ENCODE assay signal across 8 cellular contexts in the genomic region with DNA sequence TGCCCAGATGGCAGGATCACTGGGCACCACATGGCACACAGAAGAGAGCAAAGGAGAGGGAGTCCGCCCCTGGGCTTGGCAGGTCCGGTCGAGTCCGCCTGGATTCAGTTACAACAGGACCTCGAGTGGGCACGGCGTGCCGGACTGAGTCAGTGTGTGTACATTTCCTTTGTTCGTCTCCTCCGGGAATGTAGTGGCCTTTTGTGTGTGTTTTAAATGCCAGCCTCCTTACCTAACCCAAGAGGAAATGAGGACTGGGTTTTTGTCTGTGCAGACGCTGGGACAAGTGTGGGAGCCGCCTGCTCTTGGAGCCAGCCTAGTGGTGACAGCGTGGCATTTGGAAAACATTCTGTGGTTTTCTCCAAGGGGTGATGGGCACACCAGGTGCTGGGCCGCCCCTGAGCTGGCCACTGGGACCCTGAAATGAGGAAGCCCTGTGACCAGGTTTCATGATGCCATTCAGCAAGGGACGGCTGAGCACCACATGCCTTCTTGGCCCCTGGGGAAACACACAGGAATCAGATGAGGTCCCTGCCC. TPM values are rescaled to one million over a fixed set of nuclear protein-coding genes. Genes with fewer than 3 reads are reported as not detected.
A peak's percentile ranks its signal among the peaks of the same experiment; 100 is the strongest.
DNase-seq lines count a peak whose midpoint lies in the region; ATAC-seq and TF ChIP-seq lines count a peak whose summit lies in the region.

No MANE protein-coding gene starts in this region.

- in situ Hi-C loops in Panc1 (cut with HindIII; ENCODE audit: low pct_unique_long_range_greater_than_20kb, low sequenced_read_pairs): no loop called here

- H3K27ac ChIP-seq in Panc1 (ENCODE audit: low read length) (peak overlapping the region; percentile 87), esophagus squamous epithelium (peak overlapping the region; percentile 28 to 72 (median 44))

- H3K36me3 ChIP-seq in Panc1 (ENCODE audit: control insufficient read depth, insufficient read depth, low read length) (no peaks in the 10 kb centered on the region), esophagus squamous epithelium (peaks cover 0 to 7% (median 0%) of the 10 kb centered on the region in 3 donors)

- CTCF ChIA-PET in Panc1 (lab: Charles Lee): no interaction called here

- ATAC-seq in Panc1: peak; percentile 62
- ATAC-seq in GM18867 (IDR thresholded peaks at IDR 0.05; ENCODE audit: unreplicated experiment): no peak

- DNase-seq in H4 (ENCODE audit: low spot score) (peak; percentile 92), Panc1 (ENCODE audit: low read depth, low spot score) (no peak), esophagus squamous epithelium (lab: John Stamatoyannopoulos, UW) (no peak), retinal pigment epithelial cell (ENCODE audit: low read depth) (no peak), NCI-H187 treated with DMSO at 0.1 percent for 48 hours (lab: John Stamatoyannopoulos, UW) (no peak), NCI-H446 treated with DMSO at 0.1 percent for 48 hours (lab: John Stamatoyannopoulos, UW) (no peak)
- no peak for DNase-seq in activated CD4-positive, alpha-beta T cell treated with anti-CD3 and anti-CD28 coated beads, Interleukin-2, amount 50 U/mL, for 48 hours

- H3K4me3 ChIP-seq in Panc1 (ENCODE audit: low read depth in 2 of 2, low read length in 2 of 2): peak overlapping the region in 1 of 2 experiments; percentile 18; a peak in 1 of 4 replicates
- H3K4me3 ChIP-seq in esophagus squamous epithelium: peak overlapping the region in 1 of 4 donors; percentile 27
- no peak overlapping the region for H3K4me3 ChIP-seq in retinal pigment epithelial cell (ENCODE audit: low read length)

- BruUV-seq in Panc1 (replicated peaks; lab: Mats Ljungman, UMichigan): no TSS peak

- POLR2A ChIA-PET in Panc1 (lab: Charles Lee): no interaction called here

- TF ChIP-seq CTCF in Panc1 (IDR thresholded peaks at IDR 0.05): no peak
- TF ChIP-seq CTCF in esophagus squamous epithelium (IDR thresholded peaks at IDR 0.05): peak in 3 of 6 experiments; percentile 7 to 28 (median 8)
- TF ChIP-seq CTCF in retinal pigment epithelial cell (conservative IDR thresholded peaks at IDR 0.05; ENCODE audit: low read depth, low read length): peak; percentile 22

- intact Hi-C loops in Panc1 (cut with micrococcal nuclease; ENCODE audit: unreplicated experiment) (no loop called here), esophagus squamous epithelium (cut with DNase I) (no loop called here)

- H3K4me1 ChIP-seq in Panc1 (ENCODE audit: control insufficient read depth, insufficient read depth, low read length): peaks cover 81% of the 10 kb centered on the region
- H3K4me1 ChIP-seq in esophagus squamous epithelium: peaks cover 25 to 99% (median 50%) of the 10 kb centered on the region in 3 donors

- 6 to 13% methylated on average over 11 of the region's 15 CpGs for WGBS in esophagus squamous epithelium, 2 donors

- TF ChIP-seq POLR2A in esophagus squamous epithelium (IDR thresholded peaks at IDR 0.05): no peak

- H3K27me3 ChIP-seq in Panc1 (ENCODE audit: control insufficient read depth, insufficient read depth, low read length) (no peaks in the 10 kb centered on the region), esophagus squamous epithelium (no peaks in the 10 kb centered on the region)

- H3K9me3 ChIP-seq in Panc1 (ENCODE audit: control insufficient read depth, insufficient read depth, low read depth, low read length): no peaks in the 10 kb centered on the region
- H3K9me3 ChIP-seq in esophagus squamous epithelium: no peaks in the 10 kb centered on the region

RNA-seq across cellular contexts. Expression of a gene that starts 9.6 kb away (rescaled TPM):
- total RNA-seq in H4 (2014; rRNA removed; shearing (Covaris generic)): 40.2 and 43.7 TPM in 2 replicates
- total RNA-seq in Panc1 (2021; ENCODE audit: unreplicated experiment) (56.3 TPM), esophagus squamous epithelium (10 to 100 TPM in 2 of 4 donors, 1 to 10 TPM in 2; 2.0 to 15.3 (median 7.3) TPM)
- 74.0 TPM for polyA plus RNA-seq in Panc1 (2012; ENCODE audit: insufficient read length)
